8 cellular contexts compared by ENCODE assay signal in genomic region chr2:222318712-222319575, GRCh38. TPM values are rescaled to one million over a fixed set of nuclear protein-coding genes. Genes with fewer than 3 reads are reported as not detected.
A peak's percentile ranks its signal among the peaks of the same experiment; 100 is the strongest.
DNase-seq lines count a peak whose midpoint lies in the region; ATAC-seq and TF ChIP-seq lines count a peak whose summit lies in the region.

No MANE protein-coding gene starts in this region.

- H3K27ac ChIP-seq in PC-9: no peak overlapping the region
- peak overlapping the region in 1 of 4 donors; percentile 43 for H3K27ac ChIP-seq in transverse colon

- H3K9me2 ChIP-seq in PC-9 (ENCODE audit: insufficient read depth): no peaks in the 10 kb centered on the region

- peaks cover 5% of the 10 kb centered on the region; the same call in 1 of the 2 replicates for H3K4me1 ChIP-seq in PC-9 (replicated peaks; ENCODE audit: insufficient read depth)
- peaks cover 0 to 23% (median 18%) of the 10 kb centered on the region in 4 donors for H3K4me1 ChIP-seq in transverse colon

- no peaks in the 10 kb centered on the region for H3K36me3 ChIP-seq in PC-9 (ENCODE audit: low read depth)
- no peaks in the 10 kb centered on the region for H3K36me3 ChIP-seq in transverse colon

- TF ChIP-seq CTCF in PC-9 (conservative IDR thresholded peaks at IDR 0.05): peak; percentile 64
- TF ChIP-seq CTCF in choroid plexus epithelial cell (conservative IDR thresholded peaks at IDR 0.05; ENCODE audit: low read depth, low read length): peak; percentile 7
- peak in 3 of 5 experiments; percentile 24 to 34 (median 32) for TF ChIP-seq CTCF in transverse colon (IDR thresholded peaks at IDR 0.05)

- peak; percentile 52 for ATAC-seq in GM19455 (IDR thresholded peaks at IDR 0.05; ENCODE audit: unreplicated experiment)
- ATAC-seq in HG03457 (IDR thresholded peaks at IDR 0.05; ENCODE audit: unreplicated experiment): peak; percentile 32

- H3K27me3 ChIP-seq in PC-9 (ENCODE audit: insufficient read depth, low read depth): peaks cover 13% of the 10 kb centered on the region; the same call in 1 of the 2 replicates
- H3K27me3 ChIP-seq in transverse colon: peaks cover 82% of the 10 kb centered on the region

- intact Hi-C loops in PC-9 (cut with micrococcal nuclease; ENCODE audit: unreplicated experiment) (loop anchor here (1.0 kb wide), 4 partner anchors 164 to 294 kb away; no protein-coding TSS in a partner anchor), transverse colon (cut with DNase I; ENCODE audit: low total_unique reads) (loop anchor here (1.0 to 5.0 kb wide), 2 partner anchors 243 to 293 kb away; no protein-coding TSS in a partner anchor)

- peak overlapping the region; percentile 88 for H3K4me2 ChIP-seq in PC-9

- TF ChIP-seq EP300 in transverse colon (IDR thresholded peaks at IDR 0.05; ENCODE audit: low read depth): no peak

- H4K20me1 ChIP-seq in PC-9 (ENCODE audit: insufficient read depth): no peaks in the 10 kb centered on the region

- CTCF ChIA-PET in PC-9 (lab: Charles Lee): interaction anchor here (0.7 to 1.9 kb wide), 14 partner anchors 165 to 372 kb away, joined by 3 to 37 read pairs (median 4); no protein-coding TSS in a partner anchor

- H3K9me3 ChIP-seq in PC-9 (ENCODE audit: insufficient read depth, low read depth) (no peaks in the 10 kb centered on the region), transverse colon (no peaks in the 10 kb centered on the region)

- POLR2A ChIA-PET in PC-9 (lab: Charles Lee; ENCODE audit: unreplicated experiment): no interaction called here

- H3F3A ChIP-seq in PC-9 (ENCODE audit: insufficient read depth, low read depth): peaks cover 5% of the 10 kb centered on the region; the same call in 1 of the 2 replicates

- no peaks in the 10 kb centered on the region for H3K79me2 ChIP-seq in PC-9 (ENCODE audit: low read depth)

- DNase-seq in EH (ENCODE audit: low read depth) (peak; percentile 31), PC-9 (peak; percentile 43 to 75), choroid plexus epithelial cell (ENCODE audit: low read depth) (peak; percentile 23), lung microvascular endothelial cell (ENCODE audit: low read depth in 2 of 2) (peak; percentile 52 to 58), transverse colon (no peak), dedifferentiated amniotic fluid mesenchymal stem cell (ENCODE audit: extremely low spot score) (no peak)

- H2AFZ ChIP-seq in PC-9: peak overlapping the region; percentile 90

- in situ Hi-C loops in transverse colon (cut with MboI; ENCODE audit: low pct_ligation_motif_present in 1 of 4, low pct_unique_long_range_greater_than_20kb in 1 of 4, low sequenced_read_pairs in 3 of 4): loop anchor here in 3 of 4 donors (25.0 kb wide), 1 partner anchor 243 kb away; no protein-coding TSS in a partner anchor

- no TSS peak for BruUV-seq in PC-9 (replicated peaks; lab: Mats Ljungman, UMichigan)

- WGBS in transverse colon (ENCODE audit: low coverage in 1 of 2), 2 donors: 2% methylated on average over 43 of the region's 103 CpGs; no CpG with 5 or more reads in 1 of the 2 donors

- TF ChIP-seq POLR2A in transverse colon (IDR thresholded peaks at IDR 0.05): no peak

- H3K4me3 ChIP-seq in PC-9: peak overlapping the region; percentile 79
- H3K4me3 ChIP-seq in choroid plexus epithelial cell (ENCODE audit: low read depth, low read length): peak overlapping the region; percentile 55
- H3K4me3 ChIP-seq in transverse colon: peak overlapping the region; percentile 30 to 64 (median 40)

RNA-seq across cellular contexts. Expression of gene PAX3, which starts 20.1 kb away (rescaled TPM):
- total RNA-seq in PC-9 (2021) (not detected in 2 replicates), lung microvascular endothelial cell (under 0.01 TPM in 1 of 2 replicates, not detected in the other), transverse colon (not detected)

Comparison
In these comparisons a context has a peak if more than half of its experiments do, and no peak if none do; other contexts are left out.
1. DNase-seq: peak in EH (single experiment), PC-9 (2 of 2), choroid plexus epithelial cell (single experiment) and lung microvascular endothelial cell (2 of 2); none in transverse colon (single experiment) and dedifferentiated amniotic fluid mesenchymal stem cell (single experiment).
2. CTCF ChIP-seq: peak in every context shown above with its lines; median percentile 64 in PC-9; 32 in transverse colon; 7 in choroid plexus epithelial cell.
3. Peak in every context shown above with its lines, with median percentiles within 50 percentile points of each other: H3K4me3 ChIP-seq.